Comparison of ENCODE assay signal across 12 cellular contexts in the genomic region with DNA sequence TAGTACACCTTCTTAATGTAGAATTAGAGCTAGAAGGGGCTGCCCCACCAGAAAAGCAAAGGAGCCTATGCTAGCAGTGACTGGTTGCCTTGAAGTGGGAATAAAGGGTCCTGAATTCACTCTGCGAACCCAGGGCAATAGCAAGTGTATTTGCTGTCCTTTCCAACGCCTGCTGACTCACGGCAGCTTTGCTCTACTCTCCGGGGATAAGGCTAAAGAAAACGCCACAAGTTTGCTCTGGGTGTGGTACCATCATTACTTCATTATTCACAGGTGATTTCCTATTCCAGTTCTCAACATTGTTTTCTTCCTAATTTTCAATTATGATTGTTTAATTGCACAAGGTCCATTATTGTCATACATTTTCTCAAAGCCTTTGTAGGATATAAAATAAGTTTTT.
DNase-seq lines count a peak whose midpoint lies in the region; ATAC-seq and TF ChIP-seq lines count a peak whose summit lies in the region.
"Had no signal": no experiment of that assay in that cellular context is flagged by ENCODE, and none has a peak within 500 bp of the region (broad histone marks: within the 10 kb centered on the region; RNA-seq: fewer than 3 reads in every experiment).

No MANE protein-coding gene starts in this region.

- peaks cover 55% of the 10 kb centered on the region for H3K4me1 ChIP-seq in SJCRH30
- peaks cover 19% of the 10 kb centered on the region for H3K4me1 ChIP-seq in hepatocyte (ENCODE audit: insufficient read depth)
- H3K4me1 ChIP-seq in stomach: peaks cover 17 to 38% (median 31%) of the 10 kb centered on the region in 4 donors

- no peak for TF ChIP-seq EP300 in stomach (IDR thresholded peaks at IDR 0.05)

- no peak for TF ChIP-seq POLR2A in stomach (IDR thresholded peaks at IDR 0.05)

- H2AFZ ChIP-seq in hepatocyte: no peak overlapping the region

- 54% methylated on average over 5 of the region's 5 CpGs for WGBS in hepatocyte (ENCODE audit: low lambda C conversion rate, missing lambda C conversion rate)
- 45 to 69% (median 63%) methylated on average over 5 of the region's 5 CpGs for WGBS in stomach, 5 donors

- H3K9me2 ChIP-seq in hepatocyte (replicated peaks; ENCODE audit: insufficient read depth): no peaks in the 10 kb centered on the region

- H3K27ac ChIP-seq in SJCRH30 (peak overlapping the region; percentile 90), hepatocyte (peak overlapping the region; percentile 90), stomach (peak overlapping the region in 4 of 5 donors; percentile 61 to 74 (median 71))

- no peak for TF ChIP-seq CTCF in hepatocyte (IDR thresholded peaks at IDR 0.05; ENCODE audit: poor library complexity)
- no peak for TF ChIP-seq CTCF in stomach (IDR thresholded peaks at IDR 0.05)

- H4K20me1 ChIP-seq in hepatocyte (ENCODE audit: insufficient read depth, poor library complexity, severe bottlenecking): no peaks in the 10 kb centered on the region

- H3K36me3 ChIP-seq in SJCRH30 (no peaks in the 10 kb centered on the region), hepatocyte (replicated peaks; ENCODE audit: insufficient read depth, low read depth) (no peaks in the 10 kb centered on the region), stomach (peaks cover 0 to 1% (median 0%) of the 10 kb centered on the region in 4 donors)

- ATAC-seq in GM19035 (IDR thresholded peaks at IDR 0.05; ENCODE audit: unreplicated experiment): no peak
- ATAC-seq: K562, Panc1 had no signal

- intact Hi-C loops in stomach (cut with DNase I; ENCODE audit: low total_unique reads): no loop called here

- H3K27me3 ChIP-seq in SJCRH30 (no peaks in the 10 kb centered on the region), hepatocyte (no peaks in the 10 kb centered on the region), stomach (no peaks in the 10 kb centered on the region)

- H3K79me2 ChIP-seq in hepatocyte: no peaks in the 10 kb centered on the region

- H3K4me2 ChIP-seq in hepatocyte: no peak overlapping the region

- DNase-seq in DMS53 (lab: John Stamatoyannopoulos, UW): peak; percentile 18
- DNase-seq in DMS53 treated with DMSO at 0.1 percent for 48 hours (lab: John Stamatoyannopoulos, UW; ENCODE audit: unreplicated experiment): no peak
- DNase-seq in SJCRH30: no peak
- DNase-seq in hepatocyte (ENCODE audit: low spot score): peak; percentile 36
- DNase-seq in stomach: no peak
- DNase-seq in superior temporal gyrus (ENCODE audit: extremely low spot score): no peak
- DNase-seq in AML-193 (lab: John Stamatoyannopoulos, UW): no peak
- DNase-seq: CD4-positive, alpha-beta memory T cell; DMS79 had no signal

- H3K4me3 ChIP-seq in SJCRH30 (no peak overlapping the region), hepatocyte (no peak overlapping the region), stomach (no peak overlapping the region)
- H3K4me3 ChIP-seq: K562 had no signal

- H3K9me3 ChIP-seq in SJCRH30 (replicated peaks) (peaks cover 22% of the 10 kb centered on the region), hepatocyte (ENCODE audit: low read depth) (no peaks in the 10 kb centered on the region), stomach (peaks cover 0 to 30% (median 9%) of the 10 kb centered on the region in 4 donors)

Comparison
In these comparisons a context has a peak if more than half of its experiments do, and no peak if none do; other contexts are left out.
1. DNase-seq: peak in DMS53 (single experiment) and hepatocyte (single experiment); none in DMS53 treated with DMSO at 0.1 percent for 48 hours (single experiment), SJCRH30 (0 of 2), stomach (single experiment), superior temporal gyrus (single experiment) and AML-193 (0 of 2).
2. Peak in every context shown above with its lines, with median percentiles within 50 percentile points of each other: H3K27ac ChIP-seq.